Comparison of ENCODE assay signal across 10 cellular contexts in the genomic region with DNA sequence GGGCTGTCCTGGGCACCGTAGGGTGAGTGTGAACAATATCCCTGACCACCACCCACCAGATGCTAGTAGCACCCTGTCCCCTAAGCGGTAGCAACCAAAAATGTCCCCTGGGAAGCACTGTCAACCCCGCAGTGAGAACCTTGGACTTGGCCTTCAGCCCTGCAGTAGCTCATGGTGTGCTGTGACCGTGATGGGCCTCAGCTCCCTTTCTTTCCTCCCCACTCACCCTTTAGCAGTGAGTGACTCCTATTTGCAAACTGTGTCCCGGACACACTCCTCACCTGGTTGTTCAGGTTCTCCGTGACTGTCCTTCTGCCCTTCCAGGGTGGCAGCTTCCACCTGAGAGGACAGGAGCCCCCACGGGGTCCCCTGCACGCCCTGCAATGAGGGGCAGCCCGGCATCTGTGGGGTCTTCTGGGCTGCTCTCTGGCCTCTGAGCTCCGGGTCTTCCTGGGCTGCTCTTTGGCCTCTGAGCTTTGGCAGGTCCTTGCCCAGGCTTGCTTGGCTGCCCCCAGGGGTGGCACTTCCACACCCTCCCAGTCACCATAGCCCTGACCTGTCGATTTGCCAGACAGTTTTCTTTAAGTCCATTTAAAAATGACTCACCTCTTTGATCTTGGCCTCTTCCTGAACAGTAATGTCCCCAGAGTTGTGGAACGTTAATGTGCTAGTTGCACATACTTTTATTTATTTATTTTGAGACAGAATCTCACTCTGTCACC. TPM values are rescaled to one million over a fixed set of nuclear protein-coding genes. Genes with fewer than 3 reads are reported as not detected.
DNase-seq lines count a peak whose midpoint lies in the region; ATAC-seq, FAIRE-seq and TF ChIP-seq lines count a peak whose summit lies in the region.
"Had no signal": no experiment of that assay in that cellular context is flagged by ENCODE, and none has a peak within 500 bp of the region (broad histone marks: within the 10 kb centered on the region; RNA-seq: fewer than 3 reads in every experiment).

No MANE protein-coding gene starts in this region.

- peaks cover 70% of the 10 kb centered on the region for H3K79me2 ChIP-seq in GM12878 (ENCODE audit: control insufficient read depth, insufficient read depth, low read length)

- WGBS in GM12878 (ENCODE audit: insufficient coverage, insufficient replicate concordance, low lambda C conversion rate, missing lambda C conversion rate), result 64% methylated on average over 12 of the region's 12 CpGs

- no peak for ATAC-seq in GM12878

- POLR2A ChIA-PET in GM12878 (lab: Charles Lee), result interaction anchor here (0.6 kb wide), 1 partner anchor 14 kb away, joined by 5 read pairs; no protein-coding TSS in a partner anchor

- no peak overlapping the region for H3K9ac ChIP-seq in GM12878 (ENCODE audit: control insufficient read depth, insufficient read depth, low read length)

- H3K9me3 ChIP-seq in GM12878 (replicated peaks; ENCODE audit: control insufficient read depth, insufficient read depth, low read length), result no peaks in the 10 kb centered on the region

- peaks cover 7% of the 10 kb centered on the region for H3K27me3 Mint-ChIP-seq in HFFc6 (ENCODE audit: insufficient read depth)

- TF ChIP-seq CTCF in HFFc6 (IDR thresholded peaks at IDR 0.05) (no peak; the same call in 1 of the 2 replicates), GM12878 (IDR thresholded peaks at IDR 0.05 in 2 of 3, conservative IDR thresholded peaks at IDR 0.05 in 1 of 3; ENCODE audit: control insufficient read depth in 2 of 3, extremely low read depth in 1 of 3, insufficient read depth in 1 of 3, low read depth in 3 of 3, low read length in 3 of 3) (no peak)

- no peak for TF ChIP-seq EP300 in GM12878 (IDR thresholded peaks at IDR 0.05; ENCODE audit: borderline replicate concordance in 1 of 2, control insufficient read depth in 1 of 2, low read depth in 2 of 2, low read length in 2 of 2)

- no peak overlapping the region for H2AFZ ChIP-seq in GM12878 (ENCODE audit: control insufficient read depth, low read depth, low read length)

- no peak overlapping the region; the same call in 1 of the 2 replicates for H3K4me3 ChIP-seq in GM12878

- in situ Hi-C loops in GM12878 (cut with MboI), result no loop called here

- H3K4me1 ChIP-seq in GM12878 (ENCODE audit: control insufficient read depth, insufficient read depth, low read length), result peaks cover 16% of the 10 kb centered on the region

- intact Hi-C loops in GM12878 (cut with micrococcal nuclease; ENCODE audit: unreplicated experiment), result no loop called here

- TF ChIP-seq RAD21 in GM12878 (IDR thresholded peaks at IDR 0.05; ENCODE audit: insufficient read depth, low read depth, low read length), result no peak

- H3K36me3 Mint-ChIP-seq in HFFc6 (ENCODE audit: low read depth), result no peaks in the 10 kb centered on the region; the same call in 1 of the 2 replicates

- no TSS peak for BruUV-seq in GM12878 (replicated peaks; lab: Mats Ljungman, UMichigan)

- peaks cover 2 to 4% of the 10 kb centered on the region in 2 experiments; a peak in 2 of 4 replicates for H3K36me3 ChIP-seq in GM12878 (ENCODE audit: control insufficient read depth in 2 of 2, insufficient read depth in 2 of 2, low read length in 1 of 2)

- RAD21 ChIA-PET in GM12878 (lab: Charles Lee; ENCODE audit: unreplicated experiment), result interaction anchor here (0.7 kb wide), 1 partner anchor 105 kb away, joined by 3 read pairs; the partner anchor contains the start of gene PLIN3

- no peak overlapping the region for H3K27ac ChIP-seq in GM12878 (ENCODE audit: control insufficient read depth, insufficient read depth)
- H3K27ac ChIP-seq: HL-60 had no signal

- CTCF ChIA-PET in GM12878 (lab: Yijun Ruan, JAX), result interaction anchor here (1.1 to 2.3 kb wide), 2 partner anchors 59 to 100 kb away, joined by 3 to 8 read pairs; no protein-coding TSS in a partner anchor

- peak; percentile 58 for DNase-seq in AG08395 (ENCODE audit: low spot score)
- DNase-seq in HFFc6, result peak; percentile 67
- DNase-seq in GM12878 (ENCODE audit: low read depth, low spot score), result no peak
- peak; percentile 82 for DNase-seq in kidney tubule cell (ENCODE audit: low spot score)
- DNase-seq in effector CD4-positive, alpha-beta T cell, result no peak
- DNase-seq in NOMO-1 treated with dmso at 0.1 percent for 144 hours (lab: John Stamatoyannopoulos, UW; ENCODE audit: unreplicated experiment), result no peak
- DNase-seq in dedifferentiated amniotic fluid mesenchymal stem cell (ENCODE audit: extremely low spot score), result no peak
- DNase-seq in kidney glomerular epithelial cell (lab: John Stamatoyannopoulos, UW), result no peak
- DNase-seq: CD8-positive, alpha-beta memory T cell had no signal

- peak overlapping the region; percentile 91; the same call in 1 of the 2 replicates for H3K4me2 ChIP-seq in GM12878 (ENCODE audit: control insufficient read depth, insufficient read depth)

- SMC1A ChIA-PET in GM12878 (lab: Charles Lee; ENCODE audit: uncharacterized antibody, unreplicated experiment), result interaction anchor here (0.9 kb wide), 2 partner anchors 23 to 979 kb away, joined by 3 read pairs; no protein-coding TSS in a partner anchor

- no peaks in the 10 kb centered on the region for H3K27me3 ChIP-seq in GM12878 (replicated peaks in 1 of 2; ENCODE audit: control insufficient read depth in 2 of 2, insufficient read depth in 2 of 2, low read length in 1 of 2)

- no peak for TF ChIP-seq POLR2A in GM12878 (IDR thresholded peaks at IDR 0.05; ENCODE audit: low read depth, low read length)

- no peak for FAIRE-seq in GM12878 (lab: Jason Lieb, UNC)

- peaks cover 10% of the 10 kb centered on the region for H4K20me1 ChIP-seq in GM12878 (ENCODE audit: control insufficient read depth, insufficient read depth)

- peak overlapping the region; percentile 71 for H3K27ac Mint-ChIP-seq in HFFc6

- peaks cover 75% of the 10 kb centered on the region for H3K4me1 Mint-ChIP-seq in HFFc6 (ENCODE audit: low read depth)

- H3K9me3 Mint-ChIP-seq in HFFc6, result no peaks in the 10 kb centered on the region
- H3K9me3 Mint-ChIP-seq: CD8-positive, alpha-beta memory T cell had no signal

- peak overlapping the region; percentile 53 for H3K4me3 Mint-ChIP-seq in HFFc6

TF ChIP-seq in GM12878, 131 proteins besides CTCF, POLR2A, EP300 and RAD21:
- TF ChIP-seq SIN3A (IDR thresholded peaks at IDR 0.05; ENCODE audit: low read depth, low read length) (no peak), RBBP5 (conservative IDR thresholded peaks at IDR 0.05) (no peak), BRCA1 (IDR thresholded peaks at IDR 0.05; ENCODE audit: low read depth, low read length) (no peak), YBX1 (IDR thresholded peaks at IDR 0.05) (no peak)

RNA-seq across cellular contexts. Expression of gene KDM4B, which starts 3.8 kb away (rescaled TPM):
- 10 to 100 TPM; 17.0 to 27.2 (median 20.3) TPM for total RNA-seq in HFFc6 (2021; fragmentation: NEBNext Ultra II Directional; extraction: Animal tissue kit (Norgen Biotek cat#: 25700))
- 152 and 157 TPM in 2 replicates for total RNA-seq in GM12878 (2013; cell fraction: nucleolus; rRNA removed)
- 25.6 and 26.5 TPM in 2 replicates for total RNA-seq in GM12878 (2014; rRNA removed)
- total RNA-seq in GM12878 (2014; rRNA removed; fragmentation: Illumina TruSeq; extraction: Trizol), result 11.3 and 12.3 TPM in 2 replicates
- total RNA-seq in GM12878 (2021), result 49.6 and 50.2 TPM in 2 replicates
- polyA plus RNA-seq in GM12878 (2011; ENCODE audit: low read depth), result 11.6 TPM
- polyA plus RNA-seq in GM12878 (2011; rRNA removed), result 8.0 and 16.0 TPM in 2 replicates
- polyA plus RNA-seq in GM12878 (2011; cell fraction: cytosol; rRNA removed), result 17.7 and 21.6 TPM in 2 replicates
- polyA plus RNA-seq in GM12878 (2011; cell fraction: nucleus; rRNA removed), result 69.2 and 77.9 TPM in 2 replicates
- 41.0 and 42.8 TPM in 2 replicates for polyA plus RNA-seq in GM12878 (2012)
- 3.1 and 7.6 TPM in 2 replicates for polyA plus RNA-seq in GM12878 (2014; fragmentation: Illumina TruSeq; extraction: Trizol)
- 1 to 10 TPM in 1 of 2 experiments, under 1 TPM in 1; 0.47 to 1.8 TPM for polyA plus RNA-seq in GM12878 (2014; fragmentation: Nextera tagmentation; extraction: Ambion mirVana)
- polyA plus RNA-seq in GM12878 (2014; rRNA removed), result 32.2 and 33.7 TPM in 2 replicates
- polyA plus RNA-seq in GM12878 (2016; fragmentation: Nextera tagmentation; extraction: Ambion mirVana), result 10 to 100 TPM; 16.4 to 19.1 TPM
- polyA minus RNA-seq in GM12878 (2011; rRNA and poly(A)+ RNA removed), result 28.3 and 50.6 TPM in 2 replicates
- polyA minus RNA-seq in GM12878 (2011; cell fraction: cytosol; rRNA and poly(A)+ RNA removed), result 23.2 and 24.5 TPM in 2 replicates
- polyA minus RNA-seq in GM12878 (2011; cell fraction: nucleus; rRNA and poly(A)+ RNA removed), result 47.8 and 58.7 TPM in 2 replicates

Comparison
In these comparisons a context has a peak if more than half of its experiments do, and no peak if none do; other contexts are left out.
1. DNase-seq: peak in AG08395 (single experiment), HFFc6 (single experiment) and kidney tubule cell (single experiment); none in GM12878 (single experiment), effector CD4-positive, alpha-beta T cell (single experiment), NOMO-1 treated with dmso at 0.1 percent for 144 hours (single experiment), dedifferentiated amniotic fluid mesenchymal stem cell (single experiment) and kidney glomerular epithelial cell (single experiment).